7 cellular contexts compared by ENCODE assay signal in genomic region chr4:105786748-105787147, GRCh38.
"Had no signal": no experiment of that assay in that cellular context is flagged by ENCODE, and none has a peak within 500 bp of the region (broad histone marks: within the 10 kb centered on the region; RNA-seq: fewer than 3 reads in every experiment).

No MANE protein-coding gene starts in this region.

- H3K4me3 ChIP-seq: GM12878 had no signal

- DNase-seq: GDM1, GF-D8 had no signal

- ATAC-seq: GM12878 had no signal

- FAIRE-seq: G401.6, GM12878, GM12892, GM18507, GM19239 had no signal
